ENCODE assay signal across 26 cellular contexts in the genomic region with DNA sequence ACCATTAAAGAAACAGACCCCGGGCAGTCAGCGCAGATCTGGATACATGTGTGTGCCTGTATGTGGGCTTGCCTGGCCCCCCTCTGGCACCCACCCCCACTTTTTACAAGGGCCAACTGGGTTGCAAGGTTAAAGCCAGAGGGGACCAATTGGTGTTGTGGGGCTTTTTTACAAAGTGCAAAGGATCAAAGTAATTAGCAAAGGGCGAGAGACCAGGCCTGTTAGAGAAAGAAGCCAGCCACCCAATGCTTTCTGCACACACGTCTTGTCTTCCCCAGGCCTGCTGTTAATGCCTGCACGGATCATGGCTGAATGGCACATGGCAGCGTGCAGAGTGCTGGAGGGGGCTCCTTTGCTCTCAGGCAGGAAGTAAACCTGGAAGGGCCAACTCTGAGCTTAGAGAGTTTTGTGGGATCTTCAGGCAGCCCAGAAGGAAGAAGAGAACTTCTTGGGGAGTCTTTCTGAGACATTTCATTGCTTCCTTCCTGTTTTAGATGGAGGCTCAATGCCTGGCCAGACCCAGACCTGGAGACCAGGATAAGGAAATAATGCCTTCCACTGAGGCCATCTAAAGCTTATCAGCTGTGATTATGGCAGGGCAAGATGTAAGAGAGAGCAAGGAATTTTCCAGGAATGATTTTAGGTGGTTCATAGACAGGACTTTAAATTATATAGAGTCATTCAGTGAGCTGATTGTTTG.
"Had no signal": no experiment of that assay in that cellular context is flagged by ENCODE, and none has a peak within 500 bp of the region (broad histone marks: within the 10 kb centered on the region; RNA-seq: fewer than 3 reads in every experiment).

No MANE protein-coding gene starts in this region.

- H3K4me1 Mint-ChIP-seq: central memory CD8-positive, alpha-beta T cell; natural killer cell; stimulated activated naive CD8-positive, alpha-beta T cell treated with anti-CD3 and anti-CD28 coated beads, Interleukin-15, amount 100 ng/mL, for 72 hours had no signal

- H3K4me1 ChIP-seq: colonic mucosa, esophagus squamous epithelium, left lung, parathyroid adenoma, right lobe of liver, upper lobe of left lung had no signal

- H3K9me3 Mint-ChIP-seq: dendritic cell treated with granulocyte-macrophage colony-stimulating factor and Interleukin-4, amounts not matched to agents 40 ng/mL and 50 ng/mL, for 4 days; neural progenitor cell had no signal

- H3K36me3 Mint-ChIP-seq: natural killer cell, neural progenitor cell had no signal

- H3K27me3 Mint-ChIP-seq: central memory CD8-positive, alpha-beta T cell; dendritic cell treated with granulocyte-macrophage colony-stimulating factor and Interleukin-4, amounts not matched to agents 40 ng/mL and 50 ng/mL, for 4 days; stimulated activated naive CD8-positive, alpha-beta T cell treated with anti-CD3 and anti-CD28 coated beads, Interleukin-15, amount 100 ng/mL, for 72 hours had no signal

- H3K9ac ChIP-seq: neural progenitor cell, parathyroid adenoma had no signal

- FAIRE-seq: small intestine, urothelium cell line had no signal

- H3K36me3 ChIP-seq: colonic mucosa, esophagus squamous epithelium, gastrocnemius medialis, left lung, neural progenitor cell, right lobe of liver, thyroid gland, upper lobe of left lung had no signal

- H3K79me2 ChIP-seq: parathyroid adenoma had no signal

- DNase-seq: colonic mucosa; effector CD8-positive, alpha-beta T cell; erythroblast; esophagus squamous epithelium; gastrocnemius medialis; head of caudate nucleus; left cardiac atrium; mesenchymal stem cell; natural killer cell; right lobe of liver; small intestine; stimulated activated CD4-positive, alpha-beta T cell treated with anti-CD3 and anti-CD28 coated beads, Interleukin-12 subunit alpha, Interleukin-12 subunit beta, amount 100 ng/mL, for 4 hours; stimulated activated CD4-positive, alpha-beta T cell treated with anti-CD3 and anti-CD28 coated beads, Interleukin-1b, Interleukin-23, amount 100 ng/mL, for 48 hours; stimulated activated CD4-positive, alpha-beta T cell treated with anti-CD3 and anti-CD28 coated beads, Interleukin-4, amount 100 ng/mL, for 1 hour; stimulated activated CD8-positive, alpha-beta memory T cell treated with anti-CD3 and anti-CD28 coated beads, Interleukin-4, amount 100 ng/mL, for 48 hours; stimulated activated naive CD4-positive, alpha-beta T cell; stimulated activated naive CD8-positive, alpha-beta T cell treated with anti-CD3 and anti-CD28 coated beads, Interleukin-15, amount 100 ng/mL, for 72 hours; thyroid gland; upper lobe of left lung had no signal

- H3K4me3 Mint-ChIP-seq: central memory CD8-positive, alpha-beta T cell; dendritic cell treated with granulocyte-macrophage colony-stimulating factor and Interleukin-4, amounts not matched to agents 40 ng/mL and 50 ng/mL, for 4 days; natural killer cell; neural progenitor cell; stimulated activated naive CD8-positive, alpha-beta T cell treated with anti-CD3 and anti-CD28 coated beads, Interleukin-15, amount 100 ng/mL, for 72 hours had no signal

- H3K27me3 ChIP-seq: colonic mucosa, esophagus squamous epithelium, gastrocnemius medialis, left lung, neural progenitor cell, right lobe of liver, thyroid gland, upper lobe of left lung had no signal

- H3K27ac ChIP-seq: colonic mucosa, esophagus squamous epithelium, gastrocnemius medialis, left lung, neural progenitor cell, parathyroid adenoma, right lobe of liver, thyroid gland, upper lobe of left lung had no signal

- ATAC-seq: gastrocnemius medialis; left cardiac atrium; left lung; natural killer cell; right lobe of liver; stimulated activated naive CD8-positive, alpha-beta T cell treated with anti-CD3 and anti-CD28 coated beads, Interleukin-15, amount 100 ng/mL, for 72 hours had no signal

- H3K9me3 ChIP-seq: colonic mucosa, esophagus squamous epithelium, gastrocnemius medialis, right lobe of liver, thyroid gland, upper lobe of left lung had no signal

- H3K4me3 ChIP-seq: colonic mucosa, esophagus squamous epithelium, gastrocnemius medialis, left lung, neural progenitor cell, right lobe of liver, thyroid gland, upper lobe of left lung had no signal

- H3K27ac Mint-ChIP-seq: dendritic cell treated with granulocyte-macrophage colony-stimulating factor and Interleukin-4, amounts not matched to agents 40 ng/mL and 50 ng/mL, for 4 days; natural killer cell; neural progenitor cell; progenitor cell of endocrine pancreas; stimulated activated naive CD8-positive, alpha-beta T cell treated with anti-CD3 and anti-CD28 coated beads, Interleukin-15, amount 100 ng/mL, for 72 hours had no signal

- H3K4me2 ChIP-seq: neural progenitor cell had no signal

- H2AFZ ChIP-seq: neural progenitor cell, parathyroid adenoma had no signal
